ENCODE assay signal across 8 cellular contexts in genomic region chr2:7037340-7038333, GRCh38.
A peak's percentile ranks its signal among the peaks of the same experiment; 100 is the strongest.
DNase-seq lines count a peak whose midpoint lies in the region; ATAC-seq and TF ChIP-seq lines count a peak whose summit lies in the region.

No MANE protein-coding gene starts in this region.

- no peaks in the 10 kb centered on the region for H3K27me3 ChIP-seq in left lung

- ATAC-seq in activated CD4-positive, CD25-positive, alpha-beta regulatory T cell treated with anti-CD3 and anti-CD28 coated beads, Interleukin-2, amount 50 U/mL, for 24 hours: no peak
- ATAC-seq in HG02642 (IDR thresholded peaks at IDR 0.05; ENCODE audit: poor library complexity, unreplicated experiment) (peak; percentile 96), WTC11 (peak; percentile 93), left lung (peak; percentile 94)

- TF ChIP-seq CTCF in WTC11 (IDR thresholded peaks at IDR 0.05) (peak; percentile 71), chondrocyte (IDR thresholded peaks at IDR 0.05) (peak; percentile 88), left lung (IDR thresholded peaks at IDR 0.05) (peak; percentile 80 to 83)

- intact Hi-C loops in left lung (cut with DNase I): loop anchor here in 1 of 2 donors (10.0 kb wide), 1 partner anchor 123 kb away; the partner anchor contains the start of gene RNF144A

- H3K27ac ChIP-seq in left lung: no peak overlapping the region

- H3K27ac Mint-ChIP-seq in WTC11 (no peak overlapping the region), chondrocyte (ENCODE audit: unreplicated experiment) (no peak overlapping the region)

- H3K4me1 Mint-ChIP-seq in WTC11: no peaks in the 10 kb centered on the region
- peaks cover 5% of the 10 kb centered on the region for H3K4me1 Mint-ChIP-seq in chondrocyte (ENCODE audit: low read depth)

- H3K36me3 Mint-ChIP-seq in WTC11 (no peaks in the 10 kb centered on the region), chondrocyte (ENCODE audit: low read depth) (no peaks in the 10 kb centered on the region)

- POLR2A ChIA-PET in WTC11 (lab: Charles Lee): no interaction called here

- H3K9me3 ChIP-seq in left lung: no peaks in the 10 kb centered on the region

- H3K9me3 Mint-ChIP-seq in WTC11: peaks cover 6% of the 10 kb centered on the region; the same call in 1 of the 2 replicates
- no peaks in the 10 kb centered on the region for H3K9me3 Mint-ChIP-seq in chondrocyte (ENCODE audit: low read depth)

- no peak overlapping the region for H3K4me3 Mint-ChIP-seq in WTC11
- H3K4me3 Mint-ChIP-seq in chondrocyte (ENCODE audit: unreplicated experiment): no peak overlapping the region

- DNase-seq in activated CD4-positive, CD25-positive, alpha-beta regulatory T cell (lab: John Stamatoyannopoulos, UW): peak in 3 of 4 experiments; percentile 4 to 13 (median 8)
- peak; percentile 29 to 69 for DNase-seq in NCI-H187 (lab: John Stamatoyannopoulos, UW)
- peak; percentile 79 for DNase-seq in WTC11 (ENCODE audit: low spot score)
- DNase-seq in chondrocyte (ENCODE audit: low spot score): no peak
- peak in 1 of 2 donors; percentile 73 for DNase-seq in left lung
- peak; percentile 21 for DNase-seq in stimulated activated CD8-positive, alpha-beta memory T cell treated with anti-CD3 and anti-CD28 coated beads, Interleukin-12 subunit alpha, Interleukin-12 subunit beta, amount 100 ng/mL, for 4 hours (ENCODE audit: low read depth)

- no peaks in the 10 kb centered on the region for H3K4me1 ChIP-seq in left lung

- H3K4me3 ChIP-seq in left lung: no peak overlapping the region

- H3K36me3 ChIP-seq in left lung: peaks cover 4 to 30% of the 10 kb centered on the region in 2 donors

- CTCF ChIA-PET in WTC11 (lab: Charles Lee): no interaction called here

- H3K27me3 Mint-ChIP-seq in WTC11 (ENCODE audit: low read depth) (no peaks in the 10 kb centered on the region), chondrocyte (ENCODE audit: low read depth) (no peaks in the 10 kb centered on the region)

TF ChIP-seq in WTC11, 78 proteins besides CTCF, POLR2A, EP300 and RAD21:
- TF ChIP-seq ETV6 (CRISPR knock-in tag; IDR thresholded peaks at IDR 0.05): 0 out of 2 replicates have a peak, but pooled peaks have one; percentile 42
- TF ChIP-seq ARID4B (CRISPR knock-in tag; IDR thresholded peaks at IDR 0.05; ENCODE audit: borderline replicate concordance): no peak
TF ChIP-seq in WTC11: peak in this region for 1.

Comparison
In these comparisons a context has a peak if more than half of its experiments do, and no peak if none do; other contexts are left out.
1. ATAC-seq: peak in HG02642 (single experiment), WTC11 (single experiment) and left lung (single experiment); none in activated CD4-positive, CD25-positive, alpha-beta regulatory T cell treated with anti-CD3 and anti-CD28 coated beads, Interleukin-2, amount 50 U/mL, for 24 hours (0 of 2).
2. Peak in every context shown above with its lines, with median percentiles within 50 percentile points of each other: CTCF ChIP-seq.